In genomic region chr15:28975766-28976179, GRCh38 we compare ENCODE assay signal across 8 cellular contexts.
DNase-seq lines count a peak whose midpoint lies in the region; ATAC-seq, FAIRE-seq and TF ChIP-seq lines count a peak whose summit lies in the region.

No MANE protein-coding gene starts in this region.

- ATAC-seq in effector memory CD8-positive, alpha-beta T cell (replicated peaks): peak; percentile 74
- ATAC-seq in pancreas (peak; percentile 76 to 94 (median 82)), HG02642 (IDR thresholded peaks at IDR 0.05; ENCODE audit: poor library complexity, unreplicated experiment) (no peak)

- H3K4me1 ChIP-seq in pancreas: no peaks in the 10 kb centered on the region
- H3K4me1 ChIP-seq in uterus: no peaks in the 10 kb centered on the region

- peaks cover 0 to 6% of the 10 kb centered on the region in 2 donors for H3K27me3 Mint-ChIP-seq in effector memory CD8-positive, alpha-beta T cell

- intact Hi-C loops in pancreas (cut with DNase I): no loop called here
- intact Hi-C loops in uterus (cut with DNase I; ENCODE audit: low total_unique reads): no loop called here

- no peak overlapping the region for H3K4me3 ChIP-seq in pancreas
- no peak overlapping the region for H3K4me3 ChIP-seq in uterus

- H3K36me3 ChIP-seq in pancreas: no peaks in the 10 kb centered on the region
- H3K36me3 ChIP-seq in uterus: no peaks in the 10 kb centered on the region

- H3K9me3 ChIP-seq in pancreas: no peaks in the 10 kb centered on the region
- no peaks in the 10 kb centered on the region for H3K9me3 ChIP-seq in uterus

- no peak overlapping the region for H3K4me3 Mint-ChIP-seq in effector memory CD8-positive, alpha-beta T cell

- H3K36me3 Mint-ChIP-seq in effector memory CD8-positive, alpha-beta T cell (ENCODE audit: insufficient read depth): no peaks in the 10 kb centered on the region

- no peak for FAIRE-seq in GM19239 (lab: Jason Lieb, UNC)
- no peak for FAIRE-seq in pancreas (lab: Jason Lieb, UNC)

- DNase-seq in AG08396 (ENCODE audit: low spot score) (peak; percentile 45), GM19239 (ENCODE audit: insufficient read length, low spot score) (peak; percentile 41), NCI-H526 treated with DMSO at 0.1 percent for 48 hours (lab: John Stamatoyannopoulos, UW) (peak; percentile 36), pancreas (peak in 4 of 6 donors; percentile 39 to 72 (median 50)), uterus (no peak)
- DNase-seq in activated CD4-positive, alpha-beta T cell treated with anti-CD3 and anti-CD28 coated beads, Interleukin-2, amount 50 U/mL, for 4 hours: peak; percentile 59 to 62
- peak; percentile 51 to 67 (median 56) for DNase-seq in effector memory CD8-positive, alpha-beta T cell

- no peak for TF ChIP-seq POLR2A in uterus (IDR thresholded peaks at IDR 0.05)

- H3K9me3 Mint-ChIP-seq in effector memory CD8-positive, alpha-beta T cell: no peaks in the 10 kb centered on the region

- TF ChIP-seq CTCF in pancreas (IDR thresholded peaks at IDR 0.05) (peak; percentile 51 to 59 (median 56)), uterus (IDR thresholded peaks at IDR 0.05) (peak in 1 of 4 experiments; percentile 14)

- peaks cover 0 to 8% of the 10 kb centered on the region in 2 donors for H3K4me1 Mint-ChIP-seq in effector memory CD8-positive, alpha-beta T cell (ENCODE audit: low read depth in 2 of 2)

- H3K27me3 ChIP-seq in pancreas (no peaks in the 10 kb centered on the region), uterus (no peaks in the 10 kb centered on the region)

- H3K27ac ChIP-seq in pancreas (no peak overlapping the region), uterus (no peak overlapping the region)

- no peak overlapping the region for H3K27ac Mint-ChIP-seq in effector memory CD8-positive, alpha-beta T cell

- WGBS in pancreas, 2 donors: 0 to 7% methylated on average over 2 of the region's 2 CpGs

Comparison
In these comparisons a context has a peak if more than half of its experiments do, and no peak if none do; other contexts are left out.
1. DNase-seq: peak in AG08396 (single experiment), GM19239 (single experiment), NCI-H526 treated with DMSO at 0.1 percent for 48 hours (single experiment), activated CD4-positive, alpha-beta T cell treated with anti-CD3 and anti-CD28 coated beads, Interleukin-2, amount 50 U/mL, for 4 hours (2 of 2), effector memory CD8-positive, alpha-beta T cell (3 of 3) and pancreas (4 of 6); none in uterus (0 of 2).